Comparison of ENCODE assay signal across 8 cellular contexts in genomic region chr1:149211757-149212420, GRCh38.
A peak's percentile ranks its signal among the peaks of the same experiment; 100 is the strongest.
DNase-seq lines count a peak whose midpoint lies in the region; ATAC-seq lines count a peak whose summit lies in the region.
"Not testable (repeated sequence)": the region's sequence is repeated elsewhere in the genome, so short reads cannot be mapped to it uniquely, and the experiment has no call there.

No MANE protein-coding gene starts in this region.

- H3K36me3 Mint-ChIP-seq in central memory CD8-positive, alpha-beta T cell (ENCODE audit: insufficient read depth); stimulated activated naive B cell treated with anti-CD40 and anti-IgM and Interleukin-4, amounts not matched to agents 10 μg/mL and 1 μg/mL and 100 μg/mL, for 72 hours: not testable (repeated sequence)

- not testable (repeated sequence) for H3K4me1 Mint-ChIP-seq in central memory CD8-positive, alpha-beta T cell; stimulated activated naive B cell treated with anti-CD40 and anti-IgM and Interleukin-4, amounts not matched to agents 10 μg/mL and 1 μg/mL and 100 μg/mL, for 72 hours

- ATAC-seq in GM18517 (IDR thresholded peaks at IDR 0.05; ENCODE audit: unreplicated experiment) (peak; percentile 81), GM19395 (IDR thresholded peaks at IDR 0.05; ENCODE audit: unreplicated experiment) (peak; percentile 83), GM21529 (IDR thresholded peaks at IDR 0.05; ENCODE audit: unreplicated experiment) (peak; percentile 78), HG02798 (IDR thresholded peaks at IDR 0.05; ENCODE audit: poor library complexity, unreplicated experiment) (peak; percentile 75), HG03135 (IDR thresholded peaks at IDR 0.05; ENCODE audit: unreplicated experiment) (peak; percentile 87), HG03520 (IDR thresholded peaks at IDR 0.05; ENCODE audit: unreplicated experiment) (peak; percentile 53)
- ATAC-seq in central memory CD8-positive, alpha-beta T cell (replicated peaks; ENCODE audit: extremely low read depth, poor library complexity, severe bottlenecking) = peak; percentile 43
- peak; percentile 93 to 94 for ATAC-seq in stimulated activated naive B cell treated with anti-CD40 and anti-IgM and Interleukin-4, amounts not matched to agents 10 μg/mL and 1 μg/mL and 100 μg/mL, for 72 hours (replicated peaks)

- not testable (repeated sequence) for H3K4me3 Mint-ChIP-seq in central memory CD8-positive, alpha-beta T cell; stimulated activated naive B cell treated with anti-CD40 and anti-IgM and Interleukin-4, amounts not matched to agents 10 μg/mL and 1 μg/mL and 100 μg/mL, for 72 hours

- not testable (repeated sequence) for H3K9me3 Mint-ChIP-seq in central memory CD8-positive, alpha-beta T cell; stimulated activated naive B cell treated with anti-CD40 and anti-IgM and Interleukin-4, amounts not matched to agents 10 μg/mL and 1 μg/mL and 100 μg/mL, for 72 hours

- DNase-seq in central memory CD8-positive, alpha-beta T cell (ENCODE audit: low spot score in 2 of 2); stimulated activated naive B cell treated with anti-CD40 and anti-IgM and Interleukin-4, amounts not matched to agents 10 μg/mL and 1 μg/mL and 100 μg/mL, for 72 hours: not testable (repeated sequence)

- H3K27ac Mint-ChIP-seq in central memory CD8-positive, alpha-beta T cell (ENCODE audit: low read depth) = peak overlapping the region; percentile 29
- H3K27ac Mint-ChIP-seq in stimulated activated naive B cell treated with anti-CD40 and anti-IgM and Interleukin-4, amounts not matched to agents 10 μg/mL and 1 μg/mL and 100 μg/mL, for 72 hours = not testable (repeated sequence)

- H3K27me3 Mint-ChIP-seq in central memory CD8-positive, alpha-beta T cell; stimulated activated naive B cell treated with anti-CD40 and anti-IgM and Interleukin-4, amounts not matched to agents 10 μg/mL and 1 μg/mL and 100 μg/mL, for 72 hours: not testable (repeated sequence)

Comparison
In these comparisons a context has a peak if more than half of its experiments do, and no peak if none do; other contexts are left out.
1. ATAC-seq: peak in every context shown above with its lines; median percentile 94 in stimulated activated naive B cell treated with anti-CD40 and anti-IgM and Interleukin-4, amounts not matched to agents 10 μg/mL and 1 μg/mL and 100 μg/mL, for 72 hours; 87 in HG03135; 83 in GM19395; 81 in GM18517; 78 in GM21529; 75 in HG02798; 53 in HG03520; 43 in central memory CD8-positive, alpha-beta T cell.